24 cellular contexts compared by ENCODE assay signal in the genomic region with DNA sequence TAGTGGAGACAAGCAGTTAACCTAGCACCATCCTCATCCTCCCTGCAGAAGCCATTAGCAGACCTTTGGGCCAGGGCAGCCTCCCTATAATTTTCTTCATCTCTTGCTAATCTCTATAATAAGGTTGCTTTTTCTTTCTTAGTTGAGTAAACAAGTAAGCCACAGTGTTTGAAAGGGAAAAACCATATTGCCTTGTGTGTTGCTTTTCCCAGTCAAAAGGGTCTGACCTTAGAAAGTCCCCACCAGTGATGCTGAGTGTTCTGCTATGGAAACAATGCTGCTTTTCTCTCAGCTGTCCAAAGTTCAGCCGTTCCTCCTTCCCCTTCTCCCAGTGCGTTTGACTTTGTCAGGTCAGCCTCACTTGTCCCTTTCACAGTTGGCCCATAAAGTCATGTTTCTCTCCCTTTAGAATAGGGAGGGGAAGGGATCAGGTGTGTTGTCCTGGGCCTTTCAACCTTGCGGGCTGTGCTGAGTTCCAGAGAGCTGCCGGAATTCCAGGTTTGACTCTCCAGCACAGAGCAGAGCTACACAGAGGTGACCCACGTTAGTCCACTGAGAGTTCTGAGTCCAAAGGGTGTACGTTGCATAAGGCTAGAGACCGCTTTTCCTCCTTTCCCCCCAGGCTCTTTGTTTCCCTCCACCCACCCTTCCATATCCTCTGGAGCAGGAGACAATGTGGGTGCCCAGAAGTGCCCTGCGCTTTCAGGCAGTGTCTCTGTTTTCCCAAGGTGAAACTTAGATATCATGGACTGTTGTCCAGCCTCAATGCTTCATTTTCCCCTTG. TPM values are rescaled to one million over a fixed set of nuclear protein-coding genes. Genes with fewer than 3 reads are reported as not detected.
DNase-seq lines count a peak whose midpoint lies in the region; ATAC-seq, FAIRE-seq and TF ChIP-seq lines count a peak whose summit lies in the region.
"Had no signal": no experiment of that assay in that cellular context is flagged by ENCODE, and none has a peak within 500 bp of the region (broad histone marks: within the 10 kb centered on the region; RNA-seq: fewer than 3 reads in every experiment).

No MANE protein-coding gene starts in this region.

- H3K27me3 Mint-ChIP-seq in activated T-cell treated with anti-CD3 and anti-CD28 coated beads, Interleukin-2, amount 50 U/mL, for 72 hours (ENCODE audit: low read depth): no peaks in the 10 kb centered on the region
- peaks cover 4% of the 10 kb centered on the region for H3K27me3 Mint-ChIP-seq in glutamatergic neuron (ENCODE audit: unreplicated experiment)

- H4K20me1 ChIP-seq in HepG2 (ENCODE audit: insufficient read depth, low read length): no peaks in the 10 kb centered on the region

- peak; percentile 95 for FAIRE-seq in HepG2 (lab: Jason Lieb, UNC)
- FAIRE-seq: GM18507, RCC 7860, small intestine had no signal

- in situ Hi-C loops in HepG2 (cut with HindIII; ENCODE audit: extremely low pct_ligation_motif_present, low pct_unique_long_range_greater_than_20kb): no loop called here

- no peak overlapping the region for H3K4me3 Mint-ChIP-seq in activated T-cell treated with anti-CD3 and anti-CD28 coated beads, Interleukin-2, amount 50 U/mL, for 72 hours
- H3K4me3 Mint-ChIP-seq in glutamatergic neuron (ENCODE audit: unreplicated experiment): no peak overlapping the region
- H3K4me3 Mint-ChIP-seq: HFFc6, nephron had no signal

- H3K9me3 ChIP-seq in SJCRH30 (replicated peaks): no peaks in the 10 kb centered on the region
- no peaks in the 10 kb centered on the region for H3K9me3 ChIP-seq in HepG2 (ENCODE audit: low read length)
- H3K9me3 ChIP-seq in tibial nerve: no peaks in the 10 kb centered on the region
- H3K9me3 ChIP-seq: BLaER1 had no signal

- H3K27ac ChIP-seq in SJCRH30 (peak overlapping the region; percentile 8; the same call in 1 of the 2 replicates), HepG2 (ENCODE audit: extremely low read length, insufficient read depth, low read length) (peak overlapping the region; percentile 91), tibial nerve (peak overlapping the region in 3 of 4 donors; percentile 1 to 75 (median 45))
- H3K27ac ChIP-seq: BLaER1, cardiac muscle cell had no signal

- no peaks in the 10 kb centered on the region for H3K4me1 Mint-ChIP-seq in activated T-cell treated with anti-CD3 and anti-CD28 coated beads, Interleukin-2, amount 50 U/mL, for 72 hours (ENCODE audit: low read depth)
- peaks cover under 1% of the 10 kb centered on the region for H3K4me1 Mint-ChIP-seq in glutamatergic neuron (ENCODE audit: low read depth, unreplicated experiment)
- H3K4me1 Mint-ChIP-seq: nephron had no signal

- no peaks in the 10 kb centered on the region for H3K9me3 Mint-ChIP-seq in activated T-cell treated with anti-CD3 and anti-CD28 coated beads, Interleukin-2, amount 50 U/mL, for 72 hours
- H3K9me3 Mint-ChIP-seq in glutamatergic neuron (ENCODE audit: unreplicated experiment): peaks cover 4% of the 10 kb centered on the region
- H3K9me3 Mint-ChIP-seq: HFFc6, nephron had no signal

- 7% methylated on average over 8 of the region's 8 CpGs for WGBS in HepG2 (ENCODE audit: low lambda C conversion rate)
- WGBS in tibial nerve, 2 donors: 63 to 66% methylated on average over 8 of the region's 8 CpGs

- peak; percentile 58 to 61; a peak in 1 of 4 replicates for TF ChIP-seq EP300 in HepG2 (IDR thresholded peaks at IDR 0.05; ENCODE audit: low read depth in 2 of 2, low read length in 2 of 2)
- peak; percentile 58; the same call in 1 of the 2 replicates for TF ChIP-seq EP300 in HepG2 (CRISPR knock-in tag; IDR thresholded peaks at IDR 0.05; ENCODE audit: borderline replicate concordance)
- no peak for TF ChIP-seq EP300 in tibial nerve (IDR thresholded peaks at IDR 0.05)

- CTCF ChIA-PET in HepG2 (lab: Yijun Ruan, JAX; ENCODE audit: low intra/inter-chr PET ratio, low total read pairs) (no interaction called here), HEK293T (lab: Yijun Ruan, JAX) (no interaction called here)

- H3K4me1 ChIP-seq in SJCRH30 (peaks cover 14% of the 10 kb centered on the region; the same call in 1 of the 2 replicates), HepG2 (ENCODE audit: insufficient read depth, low read length) (peaks cover 70% of the 10 kb centered on the region), tibial nerve (peaks cover 0 to 20% (median 0%) of the 10 kb centered on the region in 4 donors)
- H3K4me1 ChIP-seq: BLaER1 had no signal

- H2AFZ ChIP-seq in HepG2 (ENCODE audit: low read length): no peak overlapping the region

- peak overlapping the region; percentile 3 for H3K27ac Mint-ChIP-seq in activated T-cell treated with anti-CD3 and anti-CD28 coated beads, Interleukin-2, amount 50 U/mL, for 72 hours
- H3K27ac Mint-ChIP-seq in glutamatergic neuron (ENCODE audit: unreplicated experiment): no peak overlapping the region
- H3K27ac Mint-ChIP-seq: HFFc6, nephron had no signal

- H3K27me3 ChIP-seq in SJCRH30 (no peaks in the 10 kb centered on the region), HepG2 (ENCODE audit: control insufficient read depth in 1 of 2, insufficient read depth in 2 of 2, low read length in 2 of 2) (no peaks in the 10 kb centered on the region), tibial nerve (no peaks in the 10 kb centered on the region)
- H3K27me3 ChIP-seq: BLaER1, cardiac muscle cell had no signal

- no peaks in the 10 kb centered on the region for H3K79me2 ChIP-seq in HepG2 (ENCODE audit: insufficient read depth, low read length)

- TF ChIP-seq CTCF in HepG2 (CRISPR knock-in tag; IDR thresholded peaks at IDR 0.05): peak; percentile 27; the same call in 1 of the 2 replicates
- TF ChIP-seq CTCF in tibial nerve (IDR thresholded peaks at IDR 0.05): no peak
- no peak for TF ChIP-seq CTCF in glutamatergic neuron (IDR thresholded peaks at IDR 0.05; ENCODE audit: partially characterized antibody, unreplicated experiment)

- H3K4me3 ChIP-seq in SJCRH30 (no peak overlapping the region), HepG2 (replicated peaks in 1 of 3; ENCODE audit: insufficient read depth in 1 of 3, low read depth in 2 of 3, low read length in 3 of 3) (peak overlapping the region in 2 of 3 experiments; percentile 10 to 44; a peak in 3 of 6 replicates), tibial nerve (no peak overlapping the region)
- H3K4me3 ChIP-seq: BLaER1, cardiac muscle cell had no signal

- TF ChIP-seq RAD21 in HepG2 (CRISPR knock-in tag; IDR thresholded peaks at IDR 0.05): peak; percentile 48; the same call in 1 of the 2 replicates

- peak overlapping the region; percentile 75 for H3K4me2 ChIP-seq in HepG2 (ENCODE audit: low read depth, low read length)
- H3K4me2 ChIP-seq: BLaER1 had no signal

- no peak for ATAC-seq in activated T-cell treated with anti-CD3 and anti-CD28 coated beads, Interleukin-2, amount 50 U/mL, for 72 hours (replicated peaks in 1 of 2)
- peak; percentile 93 for ATAC-seq in HepG2

- DNase-seq in activated T-cell treated with anti-CD3 and anti-CD28 coated beads, Interleukin-2, amount 50 U/mL, for 72 hours: no peak
- DNase-seq in activated T-cell treated with anti-CD3 and anti-CD28 coated beads for 4 hours (no peak), SJCRH30 (no peak), HepG2 (ENCODE audit: low spot score) (peak; percentile 98), tibial nerve (ENCODE audit: low spot score in 2 of 2) (no peak), glutamatergic neuron (no peak), HEK293T (ENCODE audit: extremely low spot score) (no peak), RKO (ENCODE audit: low spot score) (no peak)
- DNase-seq: activated CD4-positive, alpha-beta T cell treated with anti-CD3 and anti-CD28 coated beads for 4 hours; activated gamma-delta T cell; Calu3; HFFc6; IMR-90; NCI-H1417; small intestine; stimulated activated CD4-positive, alpha-beta T cell treated with anti-CD3 and anti-CD28 coated beads, Interleukin-2, amount 100 ng/mL, for 48 hours had no signal

- POLR2A ChIA-PET in HepG2 (lab: Yijun Ruan, JAX): interaction anchor here (1.2 to 1.9 kb wide), 7 partner anchors 44 to 223 kb away, joined by 3 to 11 read pairs (median 5); partner anchors contain the start of genes AARS1, DDX19A, EXOSC6 and PDPR
- POLR2A ChIA-PET in HEK293T (lab: Yijun Ruan, JAX): no interaction called here

- peak; percentile 70 to 78 for TF ChIP-seq POLR2A in HepG2 (IDR thresholded peaks at IDR 0.05; ENCODE audit: insufficient read depth in 1 of 2, low read depth in 2 of 2, low read length in 2 of 2)
- no peak for TF ChIP-seq POLR2A in tibial nerve (IDR thresholded peaks at IDR 0.05)

- intact Hi-C loops in HepG2 (cut with micrococcal nuclease; ENCODE audit: unreplicated experiment): loop anchor here (10.0 kb wide), 1 partner anchor 93 kb away; no protein-coding TSS in a partner anchor

- BruUV-seq in HepG2 (replicated peaks; lab: Mats Ljungman, UMichigan): TSS peak; percentile 90

- peaks cover 4 to 15% of the 10 kb centered on the region in 2 donors for H3K36me3 Mint-ChIP-seq in activated T-cell treated with anti-CD3 and anti-CD28 coated beads, Interleukin-2, amount 50 U/mL, for 72 hours (ENCODE audit: insufficient read depth in 2 of 2)
- peaks cover 13% of the 10 kb centered on the region for H3K36me3 Mint-ChIP-seq in glutamatergic neuron (ENCODE audit: unreplicated experiment)

- H3K9ac ChIP-seq in HepG2 (ENCODE audit: insufficient read depth, low read depth, low read length): peak overlapping the region; percentile 70
- H3K9ac ChIP-seq: BLaER1 had no signal

- peaks cover 80% of the 10 kb centered on the region for H3K36me3 ChIP-seq in SJCRH30
- peaks cover 15 to 56% of the 10 kb centered on the region in 2 experiments for H3K36me3 ChIP-seq in HepG2 (replicated peaks in 1 of 2; ENCODE audit: control insufficient read depth in 1 of 2, insufficient read depth in 2 of 2, low read length in 2 of 2)
- H3K36me3 ChIP-seq in tibial nerve: peaks cover 9 to 100% (median 51%) of the 10 kb centered on the region in 3 donors

RNA-seq across cellular contexts. Expression of gene CLEC18C, which starts 15.9 kb away (rescaled TPM):
- total RNA-seq in activated T-cell treated with anti-CD3 and anti-CD28 coated beads, Interleukin-2, amount 50 U/mL, for 72 hours: under 1 TPM; 0.35 to 0.84 TPM
- 0.38 and 1.1 TPM in 2 replicates for total RNA-seq in SJCRH30 (2014; rRNA removed; shearing (Covaris generic))
- total RNA-seq in HepG2 (2016; rRNA removed; fragmentation: Illumina TruSeq; extraction: Trizol): 0.13 and 0.15 TPM in 2 replicates
- total RNA-seq in HepG2 (2016; cell fraction: cytosol; rRNA removed; fragmentation: Illumina TruSeq; extraction: Trizol; ENCODE audit: low read depth): not detected in 2 replicates
- not detected in 2 replicates for total RNA-seq in HepG2 (2016; cell fraction: insoluble cytoplasmic fraction; rRNA removed; fragmentation: Illumina TruSeq; extraction: Trizol)
- not detected in 2 replicates for total RNA-seq in HepG2 (2016; cell fraction: membrane; rRNA removed; fragmentation: Illumina TruSeq; extraction: Trizol)
- total RNA-seq in HepG2 (2016; cell fraction: nucleus; rRNA removed; fragmentation: Illumina TruSeq; extraction: Trizol): 0.66 TPM in 1 of 2 replicates, not detected in the other
- polyA plus RNA-seq in HepG2 (2011; rRNA removed): 0.29 and 0.50 TPM in 2 replicates
- 0.13 and 0.29 TPM in 2 replicates for polyA plus RNA-seq in HepG2 (2011; cell fraction: cytosol; rRNA removed)
- polyA plus RNA-seq in HepG2 (2011; cell fraction: nucleus; rRNA removed): 2.9 and 3.6 TPM in 2 replicates
- 0.28 and 0.29 TPM in 2 replicates for polyA plus RNA-seq in HepG2 (2012)
- polyA plus RNA-seq in HepG2 (2016; cell fraction: cytosol; fragmentation: Illumina TruSeq; extraction: Trizol; ENCODE audit: low read depth): not detected in 2 replicates
- polyA plus RNA-seq in HepG2 (2016; cell fraction: insoluble cytoplasmic fraction; fragmentation: Illumina TruSeq; extraction: Trizol; ENCODE audit: low read depth): not detected in 2 replicates
- polyA plus RNA-seq in HepG2 (2016; cell fraction: membrane; fragmentation: Illumina TruSeq; extraction: Trizol; ENCODE audit: low read depth): not detected in 2 replicates
- 0.59 TPM in 1 of 2 replicates, not detected in the other for polyA plus RNA-seq in HepG2 (2016; cell fraction: nucleus; fragmentation: Illumina TruSeq; extraction: Trizol; ENCODE audit: insufficient read depth, low read depth)
- 0.37 and 2.3 TPM in 2 replicates for polyA minus RNA-seq in HepG2 (2011; rRNA and poly(A)+ RNA removed; ENCODE audit: low replicate concordance)
- not detected in 2 replicates for polyA minus RNA-seq in HepG2 (2011; cell fraction: cytosol; rRNA and poly(A)+ RNA removed)
- polyA minus RNA-seq in HepG2 (2011; cell fraction: nucleus; rRNA and poly(A)+ RNA removed): 1.2 and 3.0 TPM in 2 replicates
- 1 to 10 TPM in 2 of 4 donors, under 1 TPM in 2; 0.30 to 2.5 (median 0.76) TPM for total RNA-seq in tibial nerve
- 0.66 TPM for total RNA-seq in glutamatergic neuron (ENCODE audit: unreplicated experiment)
- total RNA-seq: IMR-90, M059J, pulmonary artery endothelial cell, urinary bladder had no signal
- polyA plus RNA-seq: cardiac muscle cell had no signal

RNA-seq across cellular contexts. Expression of gene PDPR, which starts 43.5 kb away (rescaled TPM):
- 10 to 100 TPM; 27.7 to 33.6 TPM for total RNA-seq in activated T-cell treated with anti-CD3 and anti-CD28 coated beads, Interleukin-2, amount 50 U/mL, for 72 hours
- 19.8 and 21.8 TPM in 2 replicates for total RNA-seq in SJCRH30 (2014; rRNA removed; shearing (Covaris generic))
- total RNA-seq in HepG2 (2016; rRNA removed; fragmentation: Illumina TruSeq; extraction: Trizol) (7.2 and 19.5 TPM in 2 replicates), tibial nerve (10 to 100 TPM; 23.2 to 38.4 (median 25.8) TPM), glutamatergic neuron (ENCODE audit: unreplicated experiment) (19.1 TPM)
- 4.1 and 4.7 TPM in 2 replicates for total RNA-seq in HepG2 (2016; cell fraction: cytosol; rRNA removed; fragmentation: Illumina TruSeq; extraction: Trizol; ENCODE audit: low read depth)
- 6.8 and 18.8 TPM in 2 replicates for total RNA-seq in HepG2 (2016; cell fraction: insoluble cytoplasmic fraction; rRNA removed; fragmentation: Illumina TruSeq; extraction: Trizol)
- 3.9 TPM in 2 replicates for total RNA-seq in HepG2 (2016; cell fraction: membrane; rRNA removed; fragmentation: Illumina TruSeq; extraction: Trizol)
- total RNA-seq in HepG2 (2016; cell fraction: nucleus; rRNA removed; fragmentation: Illumina TruSeq; extraction: Trizol): 25.7 and 29.8 TPM in 2 replicates
- 29.9 and 30.6 TPM in 2 replicates for polyA plus RNA-seq in HepG2 (2011; rRNA removed)
- 18.1 and 18.9 TPM in 2 replicates for polyA plus RNA-seq in HepG2 (2011; cell fraction: cytosol; rRNA removed)
- 46.6 and 49.7 TPM in 2 replicates for polyA plus RNA-seq in HepG2 (2011; cell fraction: nucleus; rRNA removed)
- polyA plus RNA-seq in HepG2 (2012): 17.6 and 18.4 TPM in 2 replicates
- 0.85 and 0.92 TPM in 2 replicates for polyA plus RNA-seq in HepG2 (2016; cell fraction: cytosol; fragmentation: Illumina TruSeq; extraction: Trizol; ENCODE audit: low read depth)
- 5.4 and 6.4 TPM in 2 replicates for polyA plus RNA-seq in HepG2 (2016; cell fraction: insoluble cytoplasmic fraction; fragmentation: Illumina TruSeq; extraction: Trizol; ENCODE audit: low read depth)
- polyA plus RNA-seq in HepG2 (2016; cell fraction: membrane; fragmentation: Illumina TruSeq; extraction: Trizol; ENCODE audit: low read depth): 1.9 TPM in 2 replicates
- polyA plus RNA-seq in HepG2 (2016; cell fraction: nucleus; fragmentation: Illumina TruSeq; extraction: Trizol; ENCODE audit: insufficient read depth, low read depth): 41.4 and 43.2 TPM in 2 replicates
- 61.1 and 96.4 TPM in 2 replicates for polyA minus RNA-seq in HepG2 (2011; rRNA and poly(A)+ RNA removed; ENCODE audit: low replicate concordance)
- polyA minus RNA-seq in HepG2 (2011; cell fraction: cytosol; rRNA and poly(A)+ RNA removed): 25.1 and 32.3 TPM in 2 replicates
- polyA minus RNA-seq in HepG2 (2011; cell fraction: nucleus; rRNA and poly(A)+ RNA removed): 50.5 and 53.6 TPM in 2 replicates

Comparison
In these comparisons a context has a peak if more than half of its experiments do, and no peak if none do; other contexts are left out.
1. H3K27ac ChIP-seq: peak in every context shown above with its lines; median percentile 91 in HepG2; 45 in tibial nerve; 8 in SJCRH30.
2. H3K4me3 ChIP-seq: peak in HepG2 (2 of 3); none in SJCRH30 (single experiment) and tibial nerve (0 of 4).
3. POLR2A ChIP-seq: peak in HepG2 (2 of 2); none in tibial nerve (0 of 2).